Comparison of ENCODE assay signal across 1 cellular context in genomic region chr7:157016352-157017041, GRCh38.
TF ChIP-seq lines count a peak whose summit lies in the region.

No MANE protein-coding gene starts in this region.

TF ChIP-seq in K562, 482 proteins besides CTCF, POLR2A, EP300 and RAD21 (continued from another document):
- TF ChIP-seq USF2 (CRISPR knock-in tag; IDR thresholded peaks at IDR 0.05): no peak
- no peak for TF ChIP-seq RBFOX2 (IDR thresholded peaks at IDR 0.05; ENCODE audit: low read depth, low read length)
- no peak for TF ChIP-seq GATAD2B (IDR thresholded peaks at IDR 0.05; ENCODE audit: borderline replicate concordance)
- peak; percentile 75 for TF ChIP-seq C11orf30 (IDR thresholded peaks at IDR 0.05; ENCODE audit: low read depth)
- TF ChIP-seq, protein P1, sequence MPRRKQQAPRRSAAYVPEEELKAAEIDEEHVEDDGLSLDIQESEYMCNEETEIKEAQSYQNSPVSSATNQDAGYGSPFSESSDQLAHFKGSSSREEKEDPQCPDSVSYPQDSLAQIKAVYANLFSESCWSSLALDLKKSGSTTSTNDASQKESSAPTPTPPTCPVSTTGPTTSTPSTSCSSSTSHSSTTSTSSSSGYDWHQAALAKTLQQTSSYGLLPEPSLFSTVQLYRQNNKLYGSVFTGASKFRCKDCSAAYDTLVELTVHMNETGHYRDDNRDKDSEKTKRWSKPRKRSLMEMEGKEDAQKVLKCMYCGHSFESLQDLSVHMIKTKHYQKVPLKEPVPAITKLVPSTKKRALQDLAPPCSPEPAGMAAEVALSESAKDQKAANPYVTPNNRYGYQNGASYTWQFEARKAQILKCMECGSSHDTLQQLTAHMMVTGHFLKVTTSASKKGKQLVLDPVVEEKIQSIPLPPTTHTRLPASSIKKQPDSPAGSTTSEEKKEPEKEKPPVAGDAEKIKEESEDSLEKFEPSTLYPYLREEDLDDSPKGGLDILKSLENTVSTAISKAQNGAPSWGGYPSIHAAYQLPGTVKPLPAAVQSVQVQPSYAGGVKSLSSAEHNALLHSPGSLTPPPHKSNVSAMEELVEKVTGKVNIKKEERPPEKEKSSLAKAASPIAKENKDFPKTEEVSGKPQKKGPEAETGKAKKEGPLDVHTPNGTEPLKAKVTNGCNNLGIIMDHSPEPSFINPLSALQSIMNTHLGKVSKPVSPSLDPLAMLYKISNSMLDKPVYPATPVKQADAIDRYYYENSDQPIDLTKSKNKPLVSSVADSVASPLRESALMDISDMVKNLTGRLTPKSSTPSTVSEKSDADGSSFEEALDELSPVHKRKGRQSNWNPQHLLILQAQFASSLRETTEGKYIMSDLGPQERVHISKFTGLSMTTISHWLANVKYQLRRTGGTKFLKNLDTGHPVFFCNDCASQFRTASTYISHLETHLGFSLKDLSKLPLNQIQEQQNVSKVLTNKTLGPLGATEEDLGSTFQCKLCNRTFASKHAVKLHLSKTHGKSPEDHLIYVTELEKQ (CRISPR knock-in tag; IDR thresholded peaks at IDR 0.05): no peak
- TF ChIP-seq MAFK (IDR thresholded peaks at IDR 0.05; ENCODE audit: low read length): peak; percentile 35; the same call in 1 of the 2 replicates
- no peak for TF ChIP-seq RBM14 (IDR thresholded peaks at IDR 0.05; ENCODE audit: borderline replicate concordance, insufficient read depth, low read depth, low read length)
- no peak for TF ChIP-seq SMC3 (conservative IDR thresholded peaks at IDR 0.05; ENCODE audit: insufficient read depth, low read depth, low read length)
- no peak for TF ChIP-seq FOXM1 (IDR thresholded peaks at IDR 0.05; ENCODE audit: low read depth)
- no peak for TF ChIP-seq FOXM1 (CRISPR knock-in tag; IDR thresholded peaks at IDR 0.05; ENCODE audit: low read depth)
- no peak for TF ChIP-seq PCBP2 (IDR thresholded peaks at IDR 0.05; ENCODE audit: low read depth, low read length, poor library complexity, severe bottlenecking)
- TF ChIP-seq CREM (IDR thresholded peaks at IDR 0.05; ENCODE audit: low read depth): no peak
- no peak for TF ChIP-seq LCOR (CRISPR knock-in tag; IDR thresholded peaks at IDR 0.05)
- peak; percentile 33; the same call in 1 of the 2 replicates for TF ChIP-seq MAFF (IDR thresholded peaks at IDR 0.05; ENCODE audit: low read length)
- no peak for TF ChIP-seq SIN3A (IDR thresholded peaks at IDR 0.05; ENCODE audit: borderline replicate concordance in 2 of 2, control insufficient read depth in 1 of 2, low read depth in 2 of 2, low read length in 2 of 2)
- no peak for TF ChIP-seq CHCHD3 (CRISPR knock-in tag; IDR thresholded peaks at IDR 0.05)
- TF ChIP-seq CBX1 (IDR thresholded peaks at IDR 0.05; ENCODE audit: low read depth): no peak
- TF ChIP-seq, protein P2, sequence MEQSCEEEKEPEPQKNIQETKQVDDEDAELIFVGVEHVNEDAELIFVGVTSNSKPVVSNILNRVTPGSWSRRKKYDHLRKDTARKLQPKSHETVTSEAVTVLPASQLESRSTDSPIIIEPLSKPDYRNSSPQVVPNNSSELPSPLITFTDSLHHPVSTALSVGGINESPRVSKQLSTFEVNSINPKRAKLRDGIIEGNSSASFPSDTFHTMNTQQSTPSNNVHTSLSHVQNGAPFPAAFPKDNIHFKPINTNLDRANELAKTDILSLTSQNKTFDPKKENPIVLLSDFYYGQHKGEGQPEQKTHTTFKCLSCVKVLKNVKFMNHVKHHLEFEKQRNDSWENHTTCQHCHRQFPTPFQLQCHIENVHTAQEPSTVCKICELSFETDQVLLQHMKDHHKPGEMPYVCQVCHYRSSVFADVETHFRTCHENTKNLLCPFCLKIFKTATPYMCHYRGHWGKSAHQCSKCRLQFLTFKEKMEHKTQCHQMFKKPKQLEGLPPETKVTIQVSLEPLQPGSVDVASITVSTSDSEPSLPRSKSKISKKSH (CRISPR knock-in tag; IDR thresholded peaks at IDR 0.05): no peak
- no peak for TF ChIP-seq RBM15 (IDR thresholded peaks at IDR 0.05; ENCODE audit: insufficient read depth, low read length)
- TF ChIP-seq, protein P3, sequence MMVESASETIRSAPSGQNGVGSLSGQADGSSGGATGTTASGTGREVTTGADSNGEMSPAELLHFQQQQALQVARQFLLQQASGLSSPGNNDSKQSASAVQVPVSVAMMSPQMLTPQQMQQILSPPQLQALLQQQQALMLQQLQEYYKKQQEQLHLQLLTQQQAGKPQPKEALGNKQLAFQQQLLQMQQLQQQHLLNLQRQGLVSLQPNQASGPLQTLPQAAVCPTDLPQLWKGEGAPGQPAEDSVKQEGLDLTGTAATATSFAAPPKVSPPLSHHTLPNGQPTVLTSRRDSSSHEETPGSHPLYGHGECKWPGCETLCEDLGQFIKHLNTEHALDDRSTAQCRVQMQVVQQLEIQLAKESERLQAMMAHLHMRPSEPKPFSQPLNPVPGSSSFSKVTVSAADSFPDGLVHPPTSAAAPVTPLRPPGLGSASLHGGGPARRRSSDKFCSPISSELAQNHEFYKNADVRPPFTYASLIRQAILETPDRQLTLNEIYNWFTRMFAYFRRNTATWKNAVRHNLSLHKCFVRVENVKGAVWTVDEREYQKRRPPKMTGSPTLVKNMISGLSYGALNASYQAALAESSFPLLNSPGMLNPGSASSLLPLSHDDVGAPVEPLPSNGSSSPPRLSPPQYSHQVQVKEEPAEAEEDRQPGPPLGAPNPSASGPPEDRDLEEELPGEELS (CRISPR knock-in tag; IDR thresholded peaks at IDR 0.05; ENCODE audit: borderline replicate concordance): no peak
- no peak for TF ChIP-seq TRIM28 (IDR thresholded peaks at IDR 0.05)
- TF ChIP-seq ZNF444 (CRISPR knock-in tag; IDR thresholded peaks at IDR 0.05): no peak
- TF ChIP-seq MAFG (tag; conservative IDR thresholded peaks at IDR 0.05): peak; percentile 66
- TF ChIP-seq KAT7 (CRISPR knock-in tag; IDR thresholded peaks at IDR 0.05; ENCODE audit: borderline replicate concordance): no peak
- TF ChIP-seq HLTF (IDR thresholded peaks at IDR 0.05): no peak
- TF ChIP-seq ZNF316 (IDR thresholded peaks at IDR 0.05): peak; percentile 79
- no peak for TF ChIP-seq SIRT6 (IDR thresholded peaks at IDR 0.05; ENCODE audit: low read depth, low read length)
- TF ChIP-seq BRCA1 (IDR thresholded peaks at IDR 0.05): no peak
- no peak for TF ChIP-seq BRCA1 (CRISPR knock-in tag; IDR thresholded peaks at IDR 0.05)
- TF ChIP-seq ZNF354B (CRISPR knock-in tag; IDR thresholded peaks at IDR 0.05): no peak
- no peak for TF ChIP-seq HOXB6 (CRISPR knock-in tag; IDR thresholded peaks at IDR 0.05; ENCODE audit: borderline replicate concordance)
